In genomic region chr14:34538871-34539406, GRCh38 we compare ENCODE assay signal across 8 cellular contexts. TPM values are rescaled to one million over a fixed set of nuclear protein-coding genes. Genes with fewer than 3 reads are reported as not detected.
DNase-seq lines count a peak whose midpoint lies in the region; ATAC-seq and TF ChIP-seq lines count a peak whose summit lies in the region.

No MANE protein-coding gene starts in this region.

- TF ChIP-seq CTCF in Loucy (conservative IDR thresholded peaks at IDR 0.05; ENCODE audit: low read length) (no peak), endodermal cell (conservative IDR thresholded peaks at IDR 0.05) (no peak), ovary (IDR thresholded peaks at IDR 0.05) (no peak)

- intact Hi-C loops in ovary (cut with DNase I) = loop anchor here in 1 of 4 donors (5.0 kb wide), 1 partner anchor 42 kb away; no protein-coding TSS in a partner anchor

- no peaks in the 10 kb centered on the region for H3K27me3 Mint-ChIP-seq in endodermal cell (ENCODE audit: insufficient read depth)

- H2AFZ ChIP-seq in Loucy (ENCODE audit: low read length) = peak overlapping the region; percentile 85

- no peak for DNase-seq in endodermal cell
- DNase-seq in ovary = no peak
- DNase-seq in NCI-H2081 treated with DMSO at 0.1 percent for 48 hours (lab: John Stamatoyannopoulos, UW) = no peak
- no peak for DNase-seq in HEK293T (ENCODE audit: extremely low spot score)
- DNase-seq in DMS79 treated with DMSO at 0.1 percent for 48 hours (lab: John Stamatoyannopoulos, UW) = no peak

- no peaks in the 10 kb centered on the region for H3F3A ChIP-seq in Loucy (ENCODE audit: low read depth)

- H3K9me3 ChIP-seq in Loucy (ENCODE audit: insufficient read depth, low read depth, low read length) (no peaks in the 10 kb centered on the region), endodermal cell (ENCODE audit: control insufficient read depth, low read length) (no peaks in the 10 kb centered on the region), ovary (no peaks in the 10 kb centered on the region)

- WGBS in endodermal cell (ENCODE audit: insufficient coverage in 1 of 2, insufficient read length in 1 of 2), 2 experiments = 5 to 23% methylated on average over 8 to 15 of the region's 15 CpGs
- 1 to 2% (median 1%) methylated on average over 15 of the region's 15 CpGs for WGBS in ovary, 3 donors

- H3K4me3 Mint-ChIP-seq in endodermal cell = peak overlapping the region; percentile 91

- peak overlapping the region; percentile 94 for H3K9ac ChIP-seq in Loucy (ENCODE audit: low read depth, low read length, poor library complexity, severe bottlenecking)
- H3K9ac ChIP-seq in endodermal cell (ENCODE audit: extremely low read depth, low read length, poor library complexity, severe bottlenecking) = peak overlapping the region; percentile 99

- H4K20me1 ChIP-seq in Loucy (ENCODE audit: insufficient read depth, low read length, poor library complexity, severe bottlenecking) = peaks cover 24% of the 10 kb centered on the region

- peak overlapping the region; percentile 98 for H3K27ac Mint-ChIP-seq in endodermal cell

- H3K9me2 ChIP-seq in Loucy (replicated peaks; ENCODE audit: low read depth, low read length) = no peaks in the 10 kb centered on the region

- no peaks in the 10 kb centered on the region for H3K9me3 Mint-ChIP-seq in endodermal cell

- peaks cover 30% of the 10 kb centered on the region for H3K79me2 ChIP-seq in Loucy (ENCODE audit: insufficient read depth, low read length)

- H3K27me3 ChIP-seq in Loucy (ENCODE audit: insufficient read depth, low read length, poor library complexity, severe bottlenecking) = no peaks in the 10 kb centered on the region
- H3K27me3 ChIP-seq in endodermal cell (ENCODE audit: control insufficient read depth, insufficient read depth, low read length, poor library complexity, severe bottlenecking) = no peaks in the 10 kb centered on the region
- no peaks in the 10 kb centered on the region for H3K27me3 ChIP-seq in ovary

- H3K4me1 ChIP-seq in Loucy (ENCODE audit: insufficient read depth, low read length, poor library complexity, severe bottlenecking) = peaks cover 18% of the 10 kb centered on the region
- H3K4me1 ChIP-seq in endodermal cell (ENCODE audit: control insufficient read depth, insufficient read depth, low read length) = no peaks in the 10 kb centered on the region
- peaks cover 6% of the 10 kb centered on the region for H3K4me1 ChIP-seq in ovary (ENCODE audit: insufficient read depth)

- 0 out of 2 replicates have a peak, but pooled peaks cover 4% of the 10 kb centered on the region for H3K36me3 ChIP-seq in Loucy (ENCODE audit: insufficient read depth, low read length)
- peaks cover 21% of the 10 kb centered on the region for H3K36me3 ChIP-seq in endodermal cell (ENCODE audit: control insufficient read depth, insufficient read depth, low read length)
- no peaks in the 10 kb centered on the region for H3K36me3 ChIP-seq in ovary

- no peak for TF ChIP-seq EP300 in ovary (IDR thresholded peaks at IDR 0.05)

- ATAC-seq in GM18508 (IDR thresholded peaks at IDR 0.05; ENCODE audit: insufficient read depth, unreplicated experiment) (peak; percentile 19), HG03520 (IDR thresholded peaks at IDR 0.05; ENCODE audit: unreplicated experiment) (no peak)

- peak overlapping the region; percentile 89 for H3K4me2 ChIP-seq in Loucy (ENCODE audit: low read depth, low read length, poor library complexity, severe bottlenecking)

- H3K4me1 Mint-ChIP-seq in endodermal cell = peaks cover 5% of the 10 kb centered on the region

- POLR2A ChIA-PET in HEK293T (lab: Yijun Ruan, JAX) = interaction anchor here (0.7 kb wide), 1 partner anchor 84 kb away, joined by 3 read pairs; no protein-coding TSS in a partner anchor

- CTCF ChIA-PET in HEK293T (lab: Yijun Ruan, JAX) = interaction anchor here (1.1 kb wide), 1 partner anchor 18 kb away, joined by 3 read pairs; no protein-coding TSS in a partner anchor

- H3K27ac ChIP-seq in endodermal cell (ENCODE audit: low read depth, low read length) (peak overlapping the region; percentile 94), ovary (peak overlapping the region; percentile 84 to 93)

- no peak for TF ChIP-seq POLR2A in ovary (IDR thresholded peaks at IDR 0.05)

- H3K4me3 ChIP-seq in Loucy (ENCODE audit: low read length, poor library complexity, severe bottlenecking) (peak overlapping the region; percentile 97), endodermal cell (ENCODE audit: low read length) (peak overlapping the region; percentile 100), ovary (peak overlapping the region; percentile 74)

- H3K36me3 Mint-ChIP-seq in endodermal cell (ENCODE audit: low read depth) = peaks cover 8% of the 10 kb centered on the region

TF ChIP-seq in HEK293T, 16 proteins besides CTCF, POLR2A, EP300 and RAD21:
- no peak for TF ChIP-seq HDGF (IDR thresholded peaks at IDR 0.05; ENCODE audit: borderline replicate concordance)
- TF ChIP-seq SP1 (IDR thresholded peaks at IDR 0.05) = no peak
- TF ChIP-seq CTBP1 (IDR thresholded peaks at IDR 0.05; ENCODE audit: borderline replicate concordance) = no peak
- TF ChIP-seq L3MBTL2 (conservative IDR thresholded peaks at IDR 0.05) = no peak
- no peak for TF ChIP-seq SUZ12 (IDR thresholded peaks at IDR 0.05)
- TF ChIP-seq FOXK2 (IDR thresholded peaks at IDR 0.05) = no peak
- TF ChIP-seq TARDBP (IDR thresholded peaks at IDR 0.05) = no peak
- TF ChIP-seq LEF1 (IDR thresholded peaks at IDR 0.05; ENCODE audit: borderline replicate concordance) = no peak
- TF ChIP-seq PKNOX1 (IDR thresholded peaks at IDR 0.05) = no peak
- TF ChIP-seq BHLHE40 (IDR thresholded peaks at IDR 0.05; ENCODE audit: borderline replicate concordance) = no peak
- no peak for TF ChIP-seq ZNF384 (IDR thresholded peaks at IDR 0.05)
- no peak for TF ChIP-seq ELF4 (IDR thresholded peaks at IDR 0.05)
- no peak for TF ChIP-seq NFRKB (IDR thresholded peaks at IDR 0.05)
- no peak for TF ChIP-seq FOXM1 (IDR thresholded peaks at IDR 0.05; ENCODE audit: borderline replicate concordance)
- TF ChIP-seq FOXA1 (IDR thresholded peaks at IDR 0.05) = no peak
- no peak for TF ChIP-seq ARNT (IDR thresholded peaks at IDR 0.05)

RNA-seq across cellular contexts. Expression of gene EAPP, which starts 0.6 kb away (rescaled TPM):
- total RNA-seq in endodermal cell (10 to 100 TPM; 34.7 to 38.6 TPM), ovary (10 to 100 TPM; 41.1 to 53.8 (median 47.0) TPM)
- 46.6 TPM for polyA plus RNA-seq in endodermal cell (2013, experiment 1 of 2)
- 42.3 TPM for polyA plus RNA-seq in endodermal cell (2013, experiment 2 of 2)
- 10 to 100 TPM; 67.6 to 67.8 TPM for polyA plus RNA-seq in ovary
